In the genomic region with DNA sequence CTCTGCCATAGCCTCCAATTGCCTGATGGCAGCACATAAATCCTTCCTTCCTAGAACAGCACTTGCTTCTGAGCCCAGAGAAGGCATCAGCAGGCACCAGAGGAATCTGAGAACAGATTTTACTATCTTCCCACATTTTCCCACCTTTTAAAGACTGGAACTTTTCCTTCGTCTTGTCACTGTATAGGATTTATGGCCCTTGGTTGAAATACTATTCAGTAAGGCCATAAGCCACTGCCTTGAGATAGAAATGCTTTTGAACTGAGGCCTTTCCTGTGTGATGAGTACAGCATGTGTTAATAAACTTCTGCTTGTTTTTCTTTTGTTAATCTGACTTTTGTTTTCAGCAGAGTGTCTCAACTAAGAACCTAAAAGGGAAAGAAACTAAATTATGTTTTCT, we compare ENCODE assay signal across 26 cellular contexts.
DNase-seq lines count a peak whose midpoint lies in the region; ATAC-seq, FAIRE-seq and TF ChIP-seq lines count a peak whose summit lies in the region.
"Had no signal": no experiment of that assay in that cellular context is flagged by ENCODE, and none has a peak within 500 bp of the region (broad histone marks: within the 10 kb centered on the region; RNA-seq: fewer than 3 reads in every experiment).

No MANE protein-coding gene starts in this region.

- peak overlapping the region; percentile 4 for H3K27ac ChIP-seq in brain microvascular endothelial cell
- H3K27ac ChIP-seq: VCaP had no signal

- in situ Hi-C loops in brain microvascular endothelial cell (cut with HindIII; ENCODE audit: low pct_ligation_motif_present, low sequenced_read_pairs), result no loop called here

- no peaks in the 10 kb centered on the region for H3K36me3 ChIP-seq in brain microvascular endothelial cell (replicated peaks)

- TF ChIP-seq CTCF in brain microvascular endothelial cell (IDR thresholded peaks at IDR 0.05; ENCODE audit: low read depth, low read length, missing control alignments), result no peak

- ATAC-seq in GM21737 (IDR thresholded peaks at IDR 0.05; ENCODE audit: unreplicated experiment) (no peak), HG03439 (IDR thresholded peaks at IDR 0.05; ENCODE audit: unreplicated experiment) (no peak), GM19395 (IDR thresholded peaks at IDR 0.05; ENCODE audit: unreplicated experiment) (no peak)
- ATAC-seq: activated CD8-positive, alpha-beta memory T cell treated with anti-CD3 and anti-CD28 coated beads, Interleukin-2, amount 10 ng/mL, durations not matched to agents 7 days and 5 days; activated T-cell treated with anti-CD3 and anti-CD28 coated beads, Interleukin-2, amount 50 U/mL, for 72 hours; HepG2; left colon had no signal

- DNase-seq in H54 (ENCODE audit: insufficient read length, low spot score), result no peak
- DNase-seq in brain microvascular endothelial cell, result no peak
- DNase-seq in iris pigment epithelial cell (ENCODE audit: low read depth), result peak; percentile 41
- DNase-seq in activated CD4-positive, alpha-beta T cell treated with anti-CD3 and anti-CD28 coated beads for 4 hours, result no peak
- DNase-seq: activated CD4-positive, alpha-beta T cell treated with anti-CD3 and anti-CD28 coated beads, Interleukin-2, amount 50 U/mL, for 1 hour; activated CD8-positive, alpha-beta memory T cell treated with anti-CD3 and anti-CD28 coated beads, Interleukin-2, amount 10 ng/mL, durations not matched to agents 7 days and 5 days; activated naive CD4-positive, alpha-beta T cell treated with anti-CD3 and anti-CD28 coated beads for 36 hours; activated T-cell treated with anti-CD3 and anti-CD28 coated beads, Interleukin-2, amount 50 U/mL, for 72 hours; CD4-positive, alpha-beta T cell; H7; head of caudate nucleus; left colon; mesendoderm; NCI-H1105; NCI-H2029 treated with DMSO at 0.1 percent for 48 hours; NCI-H226; occipital lobe; retina; Right ventricle myocardium superior; stimulated activated CD4-positive, alpha-beta T cell treated with anti-CD3 and anti-CD28 coated beads, Interleukin-4, amount 100 ng/mL, for 4 hours; stimulated activated naive CD8-positive, alpha-beta T cell treated with anti-CD3 and anti-CD28 coated beads, Interleukin-15, Interleukin-2, amounts not matched to agents 100 U/mL and 50 U/mL, for 24 hours had no signal

- TF ChIP-seq POLR2A in H54 (IDR thresholded peaks at IDR 0.05; ENCODE audit: low read depth, low read length), result no peak

- FAIRE-seq in H54 (lab: Jason Lieb, UNC), result peak; percentile 6
- FAIRE-seq: HepG2 had no signal

- H3K4me3 ChIP-seq in brain microvascular endothelial cell (ENCODE audit: low read depth, low read length), result no peak overlapping the region

- H3K27me3 ChIP-seq in brain microvascular endothelial cell (replicated peaks), result no peaks in the 10 kb centered on the region
